ENCODE assay signal across 12 cellular contexts in the genomic region with DNA sequence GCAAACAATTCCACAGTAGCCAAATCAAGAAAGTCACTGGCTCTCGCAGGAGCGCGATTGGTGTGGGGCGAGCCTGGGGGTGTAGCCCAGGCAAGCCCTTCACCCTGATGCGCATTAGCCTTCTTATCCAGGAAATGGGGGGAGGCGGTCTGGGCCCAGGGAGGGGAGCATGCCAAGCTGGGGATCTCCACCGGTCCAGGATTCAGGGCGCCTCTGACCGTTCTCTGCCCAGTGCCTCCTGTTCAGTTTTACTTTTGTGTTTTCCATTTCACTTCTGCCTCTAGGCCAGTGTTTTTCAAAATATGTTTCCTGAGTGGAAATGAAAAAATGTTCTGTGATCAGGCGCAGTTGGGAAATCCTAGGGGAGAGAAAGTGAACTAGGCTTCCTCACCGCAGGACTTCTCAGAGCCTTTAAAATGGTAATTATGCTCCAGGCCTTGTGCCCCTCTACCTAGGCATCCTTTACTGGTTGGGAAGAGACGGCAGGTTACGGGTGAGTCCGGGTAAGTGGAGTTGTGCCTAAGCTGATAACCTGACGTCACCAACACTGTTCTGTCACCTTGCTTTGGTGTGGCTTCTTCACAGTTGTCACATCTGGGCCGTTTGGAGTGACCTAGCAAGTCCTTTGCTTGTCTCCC. TPM values are rescaled to one million over a fixed set of nuclear protein-coding genes. Genes with fewer than 3 reads are reported as not detected.
DNase-seq lines count a peak whose midpoint lies in the region; ATAC-seq and TF ChIP-seq lines count a peak whose summit lies in the region.
"Had no signal": no experiment of that assay in that cellular context is flagged by ENCODE, and none has a peak within 500 bp of the region (broad histone marks: within the 10 kb centered on the region; RNA-seq: fewer than 3 reads in every experiment).

No MANE protein-coding gene starts in this region.

- peaks cover 39% of the 10 kb centered on the region for H3K4me1 Mint-ChIP-seq in endodermal cell
- H3K4me1 Mint-ChIP-seq in naive thymus-derived CD4-positive, alpha-beta T cell = peaks cover 33 to 75% (median 69%) of the 10 kb centered on the region in 7 donors

- H3K27ac ChIP-seq in A673 (ENCODE audit: low read depth, low read length, poor library complexity, severe bottlenecking) = peak overlapping the region; percentile 15
- H3K27ac ChIP-seq in HUES64 (ENCODE audit: low read depth, low read length) = peak overlapping the region; percentile 24
- peak overlapping the region; percentile 2 for H3K27ac ChIP-seq in endodermal cell (ENCODE audit: low read depth, low read length)
- peak overlapping the region; percentile 41 for H3K27ac ChIP-seq in naive thymus-derived CD4-positive, alpha-beta T cell (ENCODE audit: low read depth, low read length)

- peak overlapping the region; percentile 77 for H3K27ac Mint-ChIP-seq in endodermal cell
- peak overlapping the region; percentile 57 to 89 (median 79) for H3K27ac Mint-ChIP-seq in naive thymus-derived CD4-positive, alpha-beta T cell
- H3K27ac Mint-ChIP-seq: activated B cell treated with CpG ODN at 0.5 μM for 24 hours had no signal

- TF ChIP-seq CTCF in A673 (conservative IDR thresholded peaks at IDR 0.05; ENCODE audit: low read depth, low read length) = no peak
- no peak for TF ChIP-seq CTCF in endodermal cell (conservative IDR thresholded peaks at IDR 0.05)
- TF ChIP-seq CTCF in GM13977 (IDR thresholded peaks at IDR 0.05; ENCODE audit: extremely low read depth, insufficient read depth, missing control alignments) = no peak

- no peak overlapping the region for H3K4me3 Mint-ChIP-seq in endodermal cell
- peak overlapping the region; percentile 16 to 81 (median 74) for H3K4me3 Mint-ChIP-seq in naive thymus-derived CD4-positive, alpha-beta T cell
- H3K4me3 Mint-ChIP-seq: activated B cell treated with CpG ODN at 0.5 μM for 24 hours had no signal

- no peaks in the 10 kb centered on the region for H3K27me3 Mint-ChIP-seq in endodermal cell (ENCODE audit: insufficient read depth)
- H3K27me3 Mint-ChIP-seq in naive thymus-derived CD4-positive, alpha-beta T cell = no peaks in the 10 kb centered on the region

- H3K4me3 ChIP-seq in A673 (ENCODE audit: low read depth, low read length, poor library complexity, severe bottlenecking) = no peak overlapping the region
- no peak overlapping the region for H3K4me3 ChIP-seq in HUES64 (ENCODE audit: low read length)
- H3K4me3 ChIP-seq in endodermal cell (ENCODE audit: low read length) = no peak overlapping the region
- peak overlapping the region; percentile 47 for H3K4me3 ChIP-seq in naive thymus-derived CD4-positive, alpha-beta T cell (ENCODE audit: low read length)

- H3K36me3 Mint-ChIP-seq in endodermal cell (ENCODE audit: low read depth) = peaks cover 5% of the 10 kb centered on the region
- H3K36me3 Mint-ChIP-seq in naive thymus-derived CD4-positive, alpha-beta T cell = no peaks in the 10 kb centered on the region

- no peak overlapping the region for H3K9ac ChIP-seq in HUES64 (ENCODE audit: low read depth, low read length)
- H3K9ac ChIP-seq in endodermal cell (ENCODE audit: extremely low read depth, low read length, poor library complexity, severe bottlenecking) = no peak overlapping the region

- whole genome bisulfite sequencing in HUES64 = 71% methylated on average over 16 of the region's 16 CpGs
- WGBS in endodermal cell (ENCODE audit: insufficient coverage in 1 of 2, insufficient read length in 1 of 2), 2 experiments = 85% methylated on average over 15 to 16 of the region's 16 CpGs

- H3K36me3 ChIP-seq in A673 (ENCODE audit: insufficient read depth, low read length, poor library complexity, severe bottlenecking) = no peaks in the 10 kb centered on the region
- no peaks in the 10 kb centered on the region for H3K36me3 ChIP-seq in HUES64 (ENCODE audit: insufficient read depth, low read length)
- no peaks in the 10 kb centered on the region for H3K36me3 ChIP-seq in endodermal cell (ENCODE audit: control insufficient read depth, insufficient read depth, low read length)
- no peaks in the 10 kb centered on the region for H3K36me3 ChIP-seq in naive thymus-derived CD4-positive, alpha-beta T cell (ENCODE audit: control insufficient read depth in 2 of 3, insufficient read depth in 3 of 3, low read length in 3 of 3)

- no TSS peak for BruUV-seq in A673 (replicated peaks; lab: Mats Ljungman, UMichigan)

- CTCF ChIA-PET in A673 (lab: Charles Lee) = no interaction called here
- CTCF ChIA-PET in naive thymus-derived CD4-positive, alpha-beta T cell (lab: Charles Lee) = no interaction called here

- no peak for ATAC-seq in naive thymus-derived CD4-positive, alpha-beta T cell
- no peak for ATAC-seq in HG02840 (IDR thresholded peaks at IDR 0.05; ENCODE audit: low FRiP score, unreplicated experiment)
- no peak for ATAC-seq in HG03354 (IDR thresholded peaks at IDR 0.05; ENCODE audit: poor library complexity, severe bottlenecking, unreplicated experiment)

- H3K27me3 ChIP-seq in A673 (replicated peaks; ENCODE audit: insufficient read depth, low read depth, low read length, poor library complexity) (no peaks in the 10 kb centered on the region), HUES64 (ENCODE audit: insufficient read depth, low read length) (no peaks in the 10 kb centered on the region), endodermal cell (ENCODE audit: control insufficient read depth, insufficient read depth, low read length, poor library complexity, severe bottlenecking) (no peaks in the 10 kb centered on the region)
- H3K27me3 ChIP-seq in naive thymus-derived CD4-positive, alpha-beta T cell (ENCODE audit: control insufficient read depth in 2 of 2, insufficient read depth in 2 of 2, low read length in 2 of 2) = no peaks in the 10 kb centered on the region

- POLR2A ChIA-PET in A673 (lab: Charles Lee; ENCODE audit: low non-redundant PET) = no interaction called here
- POLR2A ChIA-PET in naive thymus-derived CD4-positive, alpha-beta T cell (lab: Charles Lee) = interaction anchor here (0.6 to 1.0 kb wide), 2 partner anchors 44 to 198 kb away, joined by 3 read pairs; no protein-coding TSS in a partner anchor

- in situ Hi-C loops in GM13977 (cut with MboI; ENCODE audit: low pct_unique_long_range_greater_than_20kb, low sequenced_read_pairs, unreplicated experiment) = no loop called here

- intact Hi-C loops in A673 (cut with micrococcal nuclease; ENCODE audit: unreplicated experiment) = no loop called here
- intact Hi-C loops in naive thymus-derived CD4-positive, alpha-beta T cell (cut with micrococcal nuclease) = loop anchor here (1.0 to 10.0 kb wide), 2 partner anchors 59 to 114 kb away; no protein-coding TSS in a partner anchor

- H3K4me1 ChIP-seq in A673 (ENCODE audit: insufficient read depth, low read length, poor library complexity, severe bottlenecking) (peaks cover 35% of the 10 kb centered on the region), HUES64 (ENCODE audit: insufficient read depth, low read length) (peaks cover 48% of the 10 kb centered on the region), endodermal cell (ENCODE audit: control insufficient read depth, insufficient read depth, low read length) (peaks cover 13% of the 10 kb centered on the region)
- peaks cover 15 to 68% of the 10 kb centered on the region in 2 donors for H3K4me1 ChIP-seq in naive thymus-derived CD4-positive, alpha-beta T cell (ENCODE audit: control insufficient read depth in 2 of 2, insufficient read depth in 2 of 2, low read length in 2 of 2)

- DNase-seq in A673 (ENCODE audit: low spot score) (no peak), endodermal cell (no peak), hippocampal formation (lab: John Stamatoyannopoulos, UW) (no peak), GM13977 (ENCODE audit: low spot score) (no peak)
- DNase-seq in naive thymus-derived CD4-positive, alpha-beta T cell = peak in 1 of 9 donors; percentile 10
- DNase-seq: activated B cell treated with CpG ODN at 0.5 μM for 24 hours; anterior cingulate cortex; NCI-H2029; stimulated activated CD4-positive, alpha-beta T cell treated with anti-CD3 and anti-CD28 coated beads, Interleukin-15, amount 100 ng/mL, for 24 hours had no signal

- no peaks in the 10 kb centered on the region for H3K9me3 Mint-ChIP-seq in endodermal cell
- H3K9me3 Mint-ChIP-seq in naive thymus-derived CD4-positive, alpha-beta T cell = peaks cover 0 to 3% (median 0%) of the 10 kb centered on the region in 11 donors
- H3K9me3 Mint-ChIP-seq: activated B cell treated with CpG ODN at 0.5 μM for 24 hours had no signal

- no peaks in the 10 kb centered on the region for H3K9me3 ChIP-seq in A673 (ENCODE audit: low read depth, low read length, poor library complexity, severe bottlenecking)
- no peaks in the 10 kb centered on the region for H3K9me3 ChIP-seq in HUES64 (ENCODE audit: insufficient read depth, low read depth, low read length)
- H3K9me3 ChIP-seq in endodermal cell (ENCODE audit: control insufficient read depth, low read length) = no peaks in the 10 kb centered on the region
- H3K9me3 ChIP-seq in naive thymus-derived CD4-positive, alpha-beta T cell (ENCODE audit: control insufficient read depth in 2 of 3, low read length in 3 of 3) = no peaks in the 10 kb centered on the region

RNA-seq across cellular contexts. Expression of a gene that starts 18.4 kb away (rescaled TPM):
- total RNA-seq in A673 (2021) (67.0 and 76.3 TPM in 2 replicates), endodermal cell (10 to 100 TPM; 58.2 to 64.1 TPM)
- polyA plus RNA-seq in HUES64 (2013, experiment 1 of 2) = 16.6 TPM
- polyA plus RNA-seq in HUES64 (2013, experiment 2 of 2) = 25.4 TPM
- 37.4 TPM for polyA plus RNA-seq in endodermal cell (2013, experiment 1 of 2)
- polyA plus RNA-seq in endodermal cell (2013, experiment 2 of 2) = 35.9 TPM
- 10 to 100 TPM in 1 of 5 experiments, 1 to 10 TPM in 4; 1.4 to 29.9 (median 2.3) TPM for total RNA-seq in naive thymus-derived CD4-positive, alpha-beta T cell
- polyA plus RNA-seq in naive thymus-derived CD4-positive, alpha-beta T cell = under 1 TPM; 0.35 to 0.99 TPM

RNA-seq across cellular contexts. Expression of a gene that starts 59.0 kb away (rescaled TPM):
- total RNA-seq in A673 (2021) = 48.1 and 52.3 TPM in 2 replicates
- polyA plus RNA-seq in HUES64 (2013, experiment 1 of 2) = 33.9 TPM
- polyA plus RNA-seq in HUES64 (2013, experiment 2 of 2) = 35.7 TPM
- 10 to 100 TPM; 38.4 to 39.4 TPM for total RNA-seq in endodermal cell
- polyA plus RNA-seq in endodermal cell (2013, experiment 1 of 2) = 34.3 TPM
- polyA plus RNA-seq in endodermal cell (2013, experiment 2 of 2) = 33.0 TPM
- total RNA-seq in naive thymus-derived CD4-positive, alpha-beta T cell = 10 to 100 TPM in 4 of 5 experiments, 1 to 10 TPM in 1; 9.5 to 20.0 (median 15.4) TPM
- 10 to 100 TPM in 1 of 2 donors, 1 to 10 TPM in 1; 5.7 to 11.5 TPM for polyA plus RNA-seq in naive thymus-derived CD4-positive, alpha-beta T cell
